In genomic region chr1:202144510-202145324, GRCh38 we compare ENCODE assay signal across 1 cellular context.
TF ChIP-seq lines count a peak whose summit lies in the region.

ARL8A (minus strand) TSS chr1:202144737; CDS start chr1:202144572, 165 bp downstream.

TF ChIP-seq in K562, 482 proteins besides CTCF, POLR2A, EP300 and RAD21 (continued from another document and continues in another):
- no peak for TF ChIP-seq ZNF398 (CRISPR knock-in tag; IDR thresholded peaks at IDR 0.05)
- TF ChIP-seq, protein P1, sequence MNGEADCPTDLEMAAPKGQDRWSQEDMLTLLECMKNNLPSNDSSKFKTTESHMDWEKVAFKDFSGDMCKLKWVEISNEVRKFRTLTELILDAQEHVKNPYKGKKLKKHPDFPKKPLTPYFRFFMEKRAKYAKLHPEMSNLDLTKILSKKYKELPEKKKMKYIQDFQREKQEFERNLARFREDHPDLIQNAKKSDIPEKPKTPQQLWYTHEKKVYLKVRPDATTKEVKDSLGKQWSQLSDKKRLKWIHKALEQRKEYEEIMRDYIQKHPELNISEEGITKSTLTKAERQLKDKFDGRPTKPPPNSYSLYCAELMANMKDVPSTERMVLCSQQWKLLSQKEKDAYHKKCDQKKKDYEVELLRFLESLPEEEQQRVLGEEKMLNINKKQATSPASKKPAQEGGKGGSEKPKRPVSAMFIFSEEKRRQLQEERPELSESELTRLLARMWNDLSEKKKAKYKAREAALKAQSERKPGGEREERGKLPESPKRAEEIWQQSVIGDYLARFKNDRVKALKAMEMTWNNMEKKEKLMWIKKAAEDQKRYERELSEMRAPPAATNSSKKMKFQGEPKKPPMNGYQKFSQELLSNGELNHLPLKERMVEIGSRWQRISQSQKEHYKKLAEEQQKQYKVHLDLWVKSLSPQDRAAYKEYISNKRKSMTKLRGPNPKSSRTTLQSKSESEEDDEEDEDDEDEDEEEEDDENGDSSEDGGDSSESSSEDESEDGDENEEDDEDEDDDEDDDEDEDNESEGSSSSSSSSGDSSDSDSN (IDR thresholded peaks at IDR 0.05; ENCODE audit: borderline replicate concordance in 1 of 2, low read depth in 2 of 2, low read length in 2 of 2), result peak; percentile 67 to 68; a peak in 2 of 4 replicates
- TF ChIP-seq, protein P2, sequence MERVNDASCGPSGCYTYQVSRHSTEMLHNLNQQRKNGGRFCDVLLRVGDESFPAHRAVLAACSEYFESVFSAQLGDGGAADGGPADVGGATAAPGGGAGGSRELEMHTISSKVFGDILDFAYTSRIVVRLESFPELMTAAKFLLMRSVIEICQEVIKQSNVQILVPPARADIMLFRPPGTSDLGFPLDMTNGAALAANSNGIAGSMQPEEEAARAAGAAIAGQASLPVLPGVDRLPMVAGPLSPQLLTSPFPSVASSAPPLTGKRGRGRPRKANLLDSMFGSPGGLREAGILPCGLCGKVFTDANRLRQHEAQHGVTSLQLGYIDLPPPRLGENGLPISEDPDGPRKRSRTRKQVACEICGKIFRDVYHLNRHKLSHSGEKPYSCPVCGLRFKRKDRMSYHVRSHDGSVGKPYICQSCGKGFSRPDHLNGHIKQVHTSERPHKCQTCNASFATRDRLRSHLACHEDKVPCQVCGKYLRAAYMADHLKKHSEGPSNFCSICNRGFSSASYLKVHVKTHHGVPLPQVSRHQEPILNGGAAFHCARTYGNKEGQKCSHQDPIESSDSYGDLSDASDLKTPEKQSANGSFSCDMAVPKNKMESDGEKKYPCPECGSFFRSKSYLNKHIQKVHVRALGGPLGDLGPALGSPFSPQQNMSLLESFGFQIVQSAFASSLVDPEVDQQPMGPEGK (CRISPR knock-in tag; IDR thresholded peaks at IDR 0.05; ENCODE audit: borderline replicate concordance), result 0 out of 2 replicates have a peak, but pooled peaks have one; percentile 40
- TF ChIP-seq MYC (IDR thresholded peaks at IDR 0.05; ENCODE audit: low read depth, low read length), result peak; percentile 65; the same call in 1 of the 2 replicates
- no peak for TF ChIP-seq MYC (CRISPR knock-in tag; IDR thresholded peaks at IDR 0.05; ENCODE audit: borderline replicate concordance, low read depth)
- TF ChIP-seq, protein P3, sequence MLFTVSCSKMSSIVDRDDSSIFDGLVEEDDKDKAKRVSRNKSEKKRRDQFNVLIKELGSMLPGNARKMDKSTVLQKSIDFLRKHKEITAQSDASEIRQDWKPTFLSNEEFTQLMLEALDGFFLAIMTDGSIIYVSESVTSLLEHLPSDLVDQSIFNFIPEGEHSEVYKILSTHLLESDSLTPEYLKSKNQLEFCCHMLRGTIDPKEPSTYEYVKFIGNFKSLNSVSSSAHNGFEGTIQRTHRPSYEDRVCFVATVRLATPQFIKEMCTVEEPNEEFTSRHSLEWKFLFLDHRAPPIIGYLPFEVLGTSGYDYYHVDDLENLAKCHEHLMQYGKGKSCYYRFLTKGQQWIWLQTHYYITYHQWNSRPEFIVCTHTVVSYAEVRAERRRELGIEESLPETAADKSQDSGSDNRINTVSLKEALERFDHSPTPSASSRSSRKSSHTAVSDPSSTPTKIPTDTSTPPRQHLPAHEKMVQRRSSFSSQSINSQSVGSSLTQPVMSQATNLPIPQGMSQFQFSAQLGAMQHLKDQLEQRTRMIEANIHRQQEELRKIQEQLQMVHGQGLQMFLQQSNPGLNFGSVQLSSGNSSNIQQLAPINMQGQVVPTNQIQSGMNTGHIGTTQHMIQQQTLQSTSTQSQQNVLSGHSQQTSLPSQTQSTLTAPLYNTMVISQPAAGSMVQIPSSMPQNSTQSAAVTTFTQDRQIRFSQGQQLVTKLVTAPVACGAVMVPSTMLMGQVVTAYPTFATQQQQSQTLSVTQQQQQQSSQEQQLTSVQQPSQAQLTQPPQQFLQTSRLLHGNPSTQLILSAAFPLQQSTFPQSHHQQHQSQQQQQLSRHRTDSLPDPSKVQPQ (CRISPR knock-in tag; IDR thresholded peaks at IDR 0.05; ENCODE audit: borderline replicate concordance), result no peak
- 0 out of 2 replicates have a peak, but pooled peaks have one; percentile 18 for TF ChIP-seq ZNF586 (CRISPR knock-in tag; conservative IDR thresholded peaks at IDR 0.05)
- TF ChIP-seq DDX20 (tag; IDR thresholded peaks at IDR 0.05; ENCODE audit: low read depth), result no peak
- peak; percentile 72; the same call in 1 of the 2 replicates for TF ChIP-seq VEZF1 (CRISPR knock-in tag; IDR thresholded peaks at IDR 0.05)
- TF ChIP-seq CXXC5 (CRISPR knock-in tag; IDR thresholded peaks at IDR 0.05), result peak; percentile 89
- 0 out of 2 replicates have a peak, but pooled peaks have one; percentile 30 for TF ChIP-seq AFF4 (CRISPR knock-in tag; IDR thresholded peaks at IDR 0.05)
- TF ChIP-seq ZNF24 (IDR thresholded peaks at IDR 0.05), result 0 out of 2 replicates have a peak, but pooled peaks have one; percentile 44
- TF ChIP-seq SMAD4 (CRISPR knock-in tag; conservative IDR thresholded peaks at IDR 0.05), result peak; percentile 65
- TF ChIP-seq JUND (IDR thresholded peaks at IDR 0.05; ENCODE audit: borderline replicate concordance, low read depth, low read length), result no peak; the same call in 1 of the 2 replicates
- TF ChIP-seq JUND (tag; IDR thresholded peaks at IDR 0.05; ENCODE audit: borderline replicate concordance, low read depth, low read length), result no peak
- TF ChIP-seq POLR3G (IDR thresholded peaks at IDR 0.05; ENCODE audit: extremely low read depth, insufficient read length, insufficient replicate concordance), result no peak
- TF ChIP-seq ZNF766 (CRISPR knock-in tag; conservative IDR thresholded peaks at IDR 0.05), result 0 out of 2 replicates have a peak, but pooled peaks have one; percentile 26
- TF ChIP-seq SUPT5H (IDR thresholded peaks at IDR 0.05), result peak; percentile 28; the same call in 1 of the 2 replicates
- peak; percentile 56 for TF ChIP-seq SIN3B (IDR thresholded peaks at IDR 0.05; ENCODE audit: low read depth)
- peak in 1 of 2 experiments; percentile 75; a peak in 1 of 4 replicates for TF ChIP-seq NONO (IDR thresholded peaks at IDR 0.05; ENCODE audit: low read depth in 2 of 2, low read length in 1 of 2)
- 0 out of 2 replicates have a peak, but pooled peaks have one; percentile 51 for TF ChIP-seq CBX1 (IDR thresholded peaks at IDR 0.05; ENCODE audit: low read depth)
- TF ChIP-seq RBFOX2 (IDR thresholded peaks at IDR 0.05; ENCODE audit: low read depth, low read length), result peak; percentile 69
- TF ChIP-seq ATF7 (IDR thresholded peaks at IDR 0.05), result peak; percentile 49; the same call in 1 of the 2 replicates
- no peak; the same call in 1 of the 2 replicates for TF ChIP-seq E2F3 (CRISPR knock-in tag; IDR thresholded peaks at IDR 0.05)
- TF ChIP-seq ARID1B (IDR thresholded peaks at IDR 0.05), result 0 out of 2 replicates have a peak, but pooled peaks have one; percentile 11
- TF ChIP-seq, protein P4, sequence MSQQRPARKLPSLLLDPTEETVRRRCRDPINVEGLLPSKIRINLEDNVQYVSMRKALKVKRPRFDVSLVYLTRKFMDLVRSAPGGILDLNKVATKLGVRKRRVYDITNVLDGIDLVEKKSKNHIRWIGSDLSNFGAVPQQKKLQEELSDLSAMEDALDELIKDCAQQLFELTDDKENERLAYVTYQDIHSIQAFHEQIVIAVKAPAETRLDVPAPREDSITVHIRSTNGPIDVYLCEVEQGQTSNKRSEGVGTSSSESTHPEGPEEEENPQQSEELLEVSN (IDR thresholded peaks at IDR 0.05; ENCODE audit: borderline replicate concordance in 1 of 2, extremely low read depth in 1 of 2, insufficient read depth in 1 of 2, insufficient read length in 1 of 2, low read depth in 1 of 2, low read length in 1 of 2, poor library complexity in 1 of 2, severe bottlenecking in 1 of 2), result peak in 1 of 2 experiments; percentile 71
- peak; percentile 81; the same call in 1 of the 2 replicates for TF ChIP-seq PHF8 (IDR thresholded peaks at IDR 0.05; ENCODE audit: borderline replicate concordance, low read length)
- peak; percentile 7; a peak in 1 of 4 replicates for TF ChIP-seq TEAD1 (CRISPR knock-in tag; IDR thresholded peaks at IDR 0.05)
- peak; percentile 92 for TF ChIP-seq GATAD2B (IDR thresholded peaks at IDR 0.05; ENCODE audit: borderline replicate concordance)
- peak; percentile 25; the same call in 1 of the 2 replicates for TF ChIP-seq TOE1 (IDR thresholded peaks at IDR 0.05; ENCODE audit: borderline replicate concordance)
- TF ChIP-seq TOE1 (CRISPR knock-in tag; IDR thresholded peaks at IDR 0.05; ENCODE audit: borderline replicate concordance, low read depth), result no peak
- TF ChIP-seq TFAP4 (CRISPR knock-in tag; IDR thresholded peaks at IDR 0.05; ENCODE audit: borderline replicate concordance), result peak; percentile 36; the same call in 1 of the 2 replicates
- no peak for TF ChIP-seq RNF2 (IDR thresholded peaks at IDR 0.05)
- TF ChIP-seq, protein P5, sequence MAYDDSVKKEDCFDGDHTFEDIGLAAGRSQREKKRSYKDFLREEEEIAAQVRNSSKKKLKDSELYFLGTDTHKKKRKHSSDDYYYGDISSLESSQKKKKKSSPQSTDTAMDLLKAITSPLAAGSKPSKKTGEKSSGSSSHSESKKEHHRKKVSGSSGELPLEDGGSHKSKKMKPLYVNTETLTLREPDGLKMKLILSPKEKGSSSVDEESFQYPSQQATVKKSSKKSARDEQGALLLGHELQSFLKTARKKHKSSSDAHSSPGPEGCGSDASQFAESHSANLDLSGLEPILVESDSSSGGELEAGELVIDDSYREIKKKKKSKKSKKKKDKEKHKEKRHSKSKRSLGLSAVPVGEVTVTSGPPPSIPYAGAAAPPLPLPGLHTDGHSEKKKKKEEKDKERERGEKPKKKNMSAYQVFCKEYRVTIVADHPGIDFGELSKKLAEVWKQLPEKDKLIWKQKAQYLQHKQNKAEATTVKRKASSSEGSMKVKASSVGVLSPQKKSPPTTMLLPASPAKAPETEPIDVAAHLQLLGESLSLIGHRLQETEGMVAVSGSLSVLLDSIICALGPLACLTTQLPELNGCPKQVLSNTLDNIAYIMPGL (CRISPR knock-in tag; IDR thresholded peaks at IDR 0.05), result peak; percentile 66; the same call in 1 of the 2 replicates
- TF ChIP-seq L3MBTL2 (IDR thresholded peaks at IDR 0.05), result peak; percentile 76
- no peak for TF ChIP-seq HNRNPH1 (optimal IDR thresholded peaks at IDR 0.05; ENCODE audit: low read depth, low read length)
- TF ChIP-seq FIP1L1 (IDR thresholded peaks at IDR 0.05; ENCODE audit: low read depth, low read length, poor library complexity, severe bottlenecking), result peak; percentile 72
- no peak for TF ChIP-seq ZNF696 (CRISPR knock-in tag; conservative IDR thresholded peaks at IDR 0.05)
- TF ChIP-seq RBBP5 (IDR thresholded peaks at IDR 0.05; ENCODE audit: borderline replicate concordance, insufficient read depth, low read length, poor library complexity, severe bottlenecking), result peak; percentile 29
- TF ChIP-seq HIVEP1 (CRISPR knock-in tag; IDR thresholded peaks at IDR 0.05), result peak; percentile 41; the same call in 1 of the 2 replicates
- peak; percentile 55 for TF ChIP-seq KDM5B (IDR thresholded peaks at IDR 0.05; ENCODE audit: insufficient replicate concordance, low read depth, low read length)
- peak in 2 of 3 experiments; percentile 24 to 50 for TF ChIP-seq YY1 (IDR thresholded peaks at IDR 0.05; ENCODE audit: borderline replicate concordance in 1 of 3, control insufficient read depth in 1 of 3, extremely low read depth in 1 of 3, insufficient read depth in 3 of 3, insufficient read length in 1 of 3, insufficient replicate concordance in 2 of 3, low read depth in 1 of 3, low read length in 2 of 3)
